Comparison of ENCODE assay signal across 14 cellular contexts in genomic region chr2:44295636-44296359, GRCh38. TPM values are rescaled to one million over a fixed set of nuclear protein-coding genes. Genes with fewer than 3 reads are reported as not detected.
DNase-seq lines count a peak whose midpoint lies in the region; ATAC-seq lines count a peak whose summit lies in the region.
"Had no signal": no experiment of that assay in that cellular context is flagged by ENCODE, and none has a peak within 500 bp of the region (broad histone marks: within the 10 kb centered on the region; RNA-seq: fewer than 3 reads in every experiment).

No MANE protein-coding gene starts in this region.

- H3K27ac Mint-ChIP-seq in stimulated activated naive CD8-positive, alpha-beta T cell treated with anti-CD3 and anti-CD28 coated beads, Interleukin-15, amount 100 ng/mL, for 72 hours, result peak overlapping the region; percentile 23 to 79
- H3K27ac Mint-ChIP-seq in immature natural killer cell, result peak overlapping the region in 2 of 6 donors; percentile 18 to 37
- H3K27ac Mint-ChIP-seq: activated naive CD8-positive, alpha-beta T cell; CD8-positive, alpha-beta T cell had no signal

- peaks cover 13% of the 10 kb centered on the region for H3K4me1 Mint-ChIP-seq in stimulated activated naive CD8-positive, alpha-beta T cell treated with anti-CD3 and anti-CD28 coated beads, Interleukin-15, amount 100 ng/mL, for 72 hours
- peaks cover 15 to 20% of the 10 kb centered on the region in 2 donors for H3K4me1 Mint-ChIP-seq in immature natural killer cell

- H3K36me3 Mint-ChIP-seq in immature natural killer cell, result no peaks in the 10 kb centered on the region
- H3K36me3 Mint-ChIP-seq: CD8-positive, alpha-beta T cell had no signal

- ATAC-seq in stimulated activated naive CD8-positive, alpha-beta T cell treated with anti-CD3 and anti-CD28 coated beads, Interleukin-15, amount 100 ng/mL, for 72 hours, result no peak
- ATAC-seq in stimulated activated naive CD8-positive, alpha-beta T cell treated with anti-CD3 and anti-CD28 coated beads, Interleukin-15, Interleukin-2, amounts not matched to agents 100 U/mL and 50 U/mL, for 24 hours, result no peak
- ATAC-seq: activated CD4-positive, CD25-positive, alpha-beta regulatory T cell treated with anti-CD3 and anti-CD28 coated beads, Interleukin-2, amount 50 U/mL, for 24 hours; CD8-positive, alpha-beta T cell had no signal

- no peak overlapping the region for H3K4me3 Mint-ChIP-seq in stimulated activated naive CD8-positive, alpha-beta T cell treated with anti-CD3 and anti-CD28 coated beads, Interleukin-15, amount 100 ng/mL, for 72 hours
- no peak overlapping the region for H3K4me3 Mint-ChIP-seq in immature natural killer cell
- H3K4me3 Mint-ChIP-seq: activated naive CD8-positive, alpha-beta T cell; CD8-positive, alpha-beta T cell had no signal

- H3K9me3 Mint-ChIP-seq in stimulated activated naive CD8-positive, alpha-beta T cell treated with anti-CD3 and anti-CD28 coated beads, Interleukin-15, amount 100 ng/mL, for 72 hours, result no peaks in the 10 kb centered on the region
- no peaks in the 10 kb centered on the region for H3K9me3 Mint-ChIP-seq in immature natural killer cell
- H3K9me3 Mint-ChIP-seq: CD8-positive, alpha-beta T cell had no signal

- H3K27me3 Mint-ChIP-seq in stimulated activated naive CD8-positive, alpha-beta T cell treated with anti-CD3 and anti-CD28 coated beads, Interleukin-15, amount 100 ng/mL, for 72 hours, result peaks cover 21% of the 10 kb centered on the region
- H3K27me3 Mint-ChIP-seq in immature natural killer cell (ENCODE audit: low read depth in 3 of 3), result peaks cover 0 to 2% (median 1%) of the 10 kb centered on the region in 3 donors

- no peak for DNase-seq in stimulated activated naive CD8-positive, alpha-beta T cell treated with anti-CD3 and anti-CD28 coated beads, Interleukin-15, amount 100 ng/mL, for 72 hours
- no peak for DNase-seq in stimulated activated naive CD8-positive, alpha-beta T cell treated with anti-CD3 and anti-CD28 coated beads, Interleukin-15, Interleukin-2, amounts not matched to agents 100 U/mL and 50 U/mL, for 24 hours
- peak; percentile 6 for DNase-seq in RPMI8226
- peak in 2 of 3 donors; percentile 3 to 6 for DNase-seq in immature natural killer cell
- no peak for DNase-seq in NCI-H2029 treated with DMSO at 0.1 percent for 48 hours (lab: John Stamatoyannopoulos, UW)
- no peak for DNase-seq in MV-4-11 (lab: John Stamatoyannopoulos, UW)
- no peak for DNase-seq in GF-D8 (lab: John Stamatoyannopoulos, UW)
- no peak for DNase-seq in SHP77 (lab: John Stamatoyannopoulos, UW)
- DNase-seq: CD8-positive, alpha-beta T cell; head of caudate nucleus; NCI-H226; stimulated activated CD4-positive, alpha-beta T cell treated with anti-CD3 and anti-CD28 coated beads, Interleukin-12 subunit alpha, Interleukin-12 subunit beta, amount 100 ng/mL, for 4 hours had no signal

RNA-seq across cellular contexts. Expression of gene SLC3A1, which starts 20.5 kb away (rescaled TPM):
- under 1 TPM in 2 of 3 donors, not detected in 1; 0.28 TPM for polyA plus RNA-seq in immature natural killer cell

Comparison
In these comparisons a context has a peak if more than half of its experiments do, and no peak if none do; other contexts are left out.
1. DNase-seq: peak in RPMI8226 (single experiment) and immature natural killer cell (2 of 3); none in stimulated activated naive CD8-positive, alpha-beta T cell treated with anti-CD3 and anti-CD28 coated beads, Interleukin-15, amount 100 ng/mL, for 72 hours (0 of 2), stimulated activated naive CD8-positive, alpha-beta T cell treated with anti-CD3 and anti-CD28 coated beads, Interleukin-15, Interleukin-2, amounts not matched to agents 100 U/mL and 50 U/mL, for 24 hours (single experiment), NCI-H2029 treated with DMSO at 0.1 percent for 48 hours (single experiment), MV-4-11 (single experiment), GF-D8 (single experiment) and SHP77 (0 of 2).